In the genomic region with DNA sequence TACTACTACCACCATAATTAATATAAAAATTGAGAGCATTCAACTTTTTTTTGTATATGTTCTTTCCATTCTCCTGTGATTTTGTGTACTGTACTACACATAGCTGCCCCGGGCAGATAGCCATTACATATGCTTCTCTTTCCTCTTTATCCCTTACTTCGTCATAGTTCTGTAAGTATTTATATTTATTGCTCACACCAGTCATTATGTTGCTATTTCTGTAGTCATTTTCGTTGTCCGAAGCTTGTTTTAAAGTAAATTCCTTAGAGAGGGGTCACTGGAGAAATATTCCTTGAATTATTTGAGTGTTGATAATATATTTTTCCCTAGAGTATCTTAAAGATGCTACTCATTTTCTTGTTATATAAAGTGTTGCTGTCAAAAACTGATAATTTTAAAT, we compare ENCODE assay signal across 16 cellular contexts.
"Had no signal": no experiment of that assay in that cellular context is flagged by ENCODE, and none has a peak within 500 bp of the region (broad histone marks: within the 10 kb centered on the region; RNA-seq: fewer than 3 reads in every experiment).

No MANE protein-coding gene starts in this region.

- DNase-seq: activated CD4-positive, alpha-beta memory T cell treated with anti-CD3 and anti-CD28 coated beads, Interleukin-2, amount 10 ng/mL, durations not matched to agents 7 days and 5 days; activated CD4-positive, alpha-beta T cell treated with anti-CD3 and anti-CD28 coated beads for 36 hours; activated effector memory CD4-positive, alpha-beta T cell treated with Interleukin-2 at 50 U/mL for 16 hours; activated T-cell treated with anti-CD3 and anti-CD28 coated beads, Interleukin-2, amount 50 U/mL, for 4 hours; amniotic stem cell; brain microvascular endothelial cell; cortex of kidney; effector CD8-positive, alpha-beta T cell; hypothalamus; kidney glomerular epithelial cell; mesenchymal stem cell; occipital lobe; right cardiac atrium; stimulated activated naive CD8-positive, alpha-beta T cell treated with anti-CD3 and anti-CD28 coated beads, Interleukin-15, amount 100 ng/mL, for 72 hours; T-helper 17 cell had no signal

- H3K4me3 ChIP-seq: prostate gland had no signal

- ATAC-seq: activated CD4-positive, alpha-beta T cell treated with anti-CD3 and anti-CD28 coated beads for 36 hours; activated T-cell treated with anti-CD3 and anti-CD28 coated beads, Interleukin-2, amount 50 U/mL, for 4 hours; right cardiac atrium; stimulated activated naive CD8-positive, alpha-beta T cell treated with anti-CD3 and anti-CD28 coated beads, Interleukin-15, amount 100 ng/mL, for 72 hours; T-helper 17 cell had no signal
